ENCODE assay signal across 16 cellular contexts in the genomic region with DNA sequence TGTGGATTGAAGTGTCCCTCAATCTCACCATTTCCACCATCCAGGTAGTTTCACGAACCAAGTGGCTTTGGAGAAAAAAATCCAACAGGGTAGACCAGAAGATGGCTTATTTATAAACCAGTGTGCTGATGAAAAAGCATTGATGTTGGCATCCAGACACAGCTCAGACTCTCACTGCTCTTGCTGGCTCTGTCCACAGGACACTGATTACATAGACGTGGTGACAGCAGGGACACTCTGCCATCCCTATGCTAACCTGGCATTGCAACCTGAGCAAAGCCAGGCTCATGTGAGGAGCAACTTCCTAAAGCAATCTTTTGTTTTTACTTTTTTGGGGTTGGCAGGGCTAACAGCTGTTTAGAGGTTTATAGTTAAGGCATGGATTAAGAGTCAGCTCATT.
DNase-seq lines count a peak whose midpoint lies in the region; ATAC-seq and TF ChIP-seq lines count a peak whose summit lies in the region.
"Had no signal": no experiment of that assay in that cellular context is flagged by ENCODE, and none has a peak within 500 bp of the region (broad histone marks: within the 10 kb centered on the region; RNA-seq: fewer than 3 reads in every experiment).

No MANE protein-coding gene starts in this region.

- in situ Hi-C loops in IMR-90 (cut with MboI; ENCODE audit: low sequenced_read_pairs) = no loop called here

- H3K27me3 Mint-ChIP-seq in activated naive CD4-positive, alpha-beta T cell treated with anti-CD3 and anti-CD28 coated beads, Interleukin-2, amount 10 ng/mL, durations not matched to agents 7 days and 5 days = peaks cover 2% of the 10 kb centered on the region
- H3K27me3 Mint-ChIP-seq in neural progenitor cell (ENCODE audit: insufficient read depth, low read depth) = no peaks in the 10 kb centered on the region
- H3K27me3 Mint-ChIP-seq in effector memory CD8-positive, alpha-beta T cell = peaks cover 7 to 8% of the 10 kb centered on the region in 2 donors

- TF ChIP-seq RAD21 in IMR-90 (IDR thresholded peaks at IDR 0.05; ENCODE audit: low read length) = no peak

- TF ChIP-seq POLR2A in IMR-90 (IDR thresholded peaks at IDR 0.05; ENCODE audit: low read depth, low read length) (no peak), body of pancreas (IDR thresholded peaks at IDR 0.05) (no peak)

- H3K9me1 ChIP-seq in IMR-90 (ENCODE audit: insufficient read depth, low read length) = no peaks in the 10 kb centered on the region

- H3K4ac ChIP-seq in IMR-90 (ENCODE audit: low read depth, low read length) = no peak overlapping the region

- H3K14ac ChIP-seq in IMR-90 (replicated peaks; ENCODE audit: low read depth, low read length) = no peak overlapping the region

- H3K36me3 ChIP-seq in IMR-90 (ENCODE audit: control insufficient read depth, insufficient read depth, low read length) = no peaks in the 10 kb centered on the region
- H3K36me3 ChIP-seq in left ventricle myocardium inferior = no peaks in the 10 kb centered on the region
- no peaks in the 10 kb centered on the region for H3K36me3 ChIP-seq in neural progenitor cell
- no peaks in the 10 kb centered on the region for H3K36me3 ChIP-seq in body of pancreas (replicated peaks in 1 of 2; ENCODE audit: insufficient read depth in 1 of 2, low read depth in 2 of 2)
- H3K36me3 ChIP-seq: BLaER1 had no signal

- no peak overlapping the region for H3K23ac ChIP-seq in IMR-90 (ENCODE audit: low read depth, low read length)

- H2BK5ac ChIP-seq in IMR-90 (ENCODE audit: low read depth, low read length, poor library complexity, severe bottlenecking) = no peak overlapping the region

- no peaks in the 10 kb centered on the region for H3K36me3 Mint-ChIP-seq in activated naive CD4-positive, alpha-beta T cell treated with anti-CD3 and anti-CD28 coated beads, Interleukin-2, amount 10 ng/mL, durations not matched to agents 7 days and 5 days
- peaks cover 2% of the 10 kb centered on the region for H3K36me3 Mint-ChIP-seq in neural progenitor cell
- H3K36me3 Mint-ChIP-seq in effector memory CD8-positive, alpha-beta T cell (ENCODE audit: insufficient read depth) = no peaks in the 10 kb centered on the region

- no peaks in the 10 kb centered on the region for H3K79me2 ChIP-seq in neural progenitor cell (ENCODE audit: low read depth)

- H3K4me2 ChIP-seq in IMR-90 (ENCODE audit: low read depth, low read length) = no peak overlapping the region
- H3K4me2 ChIP-seq in neural progenitor cell = peak overlapping the region; percentile 31
- H3K4me2 ChIP-seq: BLaER1 had no signal

- POLR2A ChIA-PET in IMR-90 (lab: Charles Lee; ENCODE audit: unreplicated experiment) = interaction anchor here (0.5 kb wide), 1 partner anchor 23 kb away, joined by 5 read pairs; no protein-coding TSS in a partner anchor

- H2AK5ac ChIP-seq in IMR-90 (ENCODE audit: low read depth, low read length) = peak overlapping the region; percentile 78; the same call in 1 of the 2 replicates

- intact Hi-C loops in IMR-90 (cut with micrococcal nuclease) (no loop called here), left ventricle myocardium inferior (cut with micrococcal nuclease) (no loop called here), body of pancreas (cut with DNase I) (no loop called here)

- H4K8ac ChIP-seq in IMR-90 (ENCODE audit: low read depth in 2 of 2, low read length in 2 of 2) = 0 out of 4 replicates have a peak overlapping the region, but pooled peaks of 1 of the 2 experiments have one; percentile 9

- H4K20me1 ChIP-seq in IMR-90 (ENCODE audit: insufficient read depth, low read length) (no peaks in the 10 kb centered on the region), neural progenitor cell (ENCODE audit: low read depth) (no peaks in the 10 kb centered on the region)
- H4K20me1 ChIP-seq: BLaER1 had no signal

- H3K4me1 Mint-ChIP-seq in activated naive CD4-positive, alpha-beta T cell treated with anti-CD3 and anti-CD28 coated beads, Interleukin-2, amount 10 ng/mL, durations not matched to agents 7 days and 5 days = no peaks in the 10 kb centered on the region
- peaks cover 6% of the 10 kb centered on the region for H3K4me1 Mint-ChIP-seq in neural progenitor cell
- H3K4me1 Mint-ChIP-seq in effector memory CD8-positive, alpha-beta T cell (ENCODE audit: low read depth in 2 of 2) = no peaks in the 10 kb centered on the region
- H3K4me1 Mint-ChIP-seq: CD8-positive, alpha-beta memory T cell had no signal

- no peak for DNase-seq in activated naive CD4-positive, alpha-beta T cell treated with anti-CD3 and anti-CD28 coated beads, Interleukin-2, amount 10 ng/mL, durations not matched to agents 7 days and 5 days
- DNase-seq in activated naive CD4-positive, alpha-beta T cell (lab: John Stamatoyannopoulos, UW) = no peak
- DNase-seq in IMR-90 (no peak), left ventricle myocardium inferior (no peak), neural progenitor cell (ENCODE audit: low spot score) (no peak), body of pancreas (no peak)
- no peak for DNase-seq in effector memory CD8-positive, alpha-beta T cell
- DNase-seq: 8988T; AML-193; Caco-2; CD8-positive, alpha-beta memory T cell; DND-41; GDM1; GOT3; H9 had no signal

- BruUV-seq in IMR-90 (replicated peaks; lab: Mats Ljungman, UMichigan) = no TSS peak

- H4K5ac ChIP-seq in IMR-90 (ENCODE audit: low read depth, low read length) = no peak overlapping the region

- H3K27ac Mint-ChIP-seq in activated naive CD4-positive, alpha-beta T cell treated with anti-CD3 and anti-CD28 coated beads, Interleukin-2, amount 10 ng/mL, durations not matched to agents 7 days and 5 days = peak overlapping the region; percentile 28
- H3K27ac Mint-ChIP-seq in neural progenitor cell = peak overlapping the region; percentile 30
- no peak overlapping the region for H3K27ac Mint-ChIP-seq in effector memory CD8-positive, alpha-beta T cell
- H3K27ac Mint-ChIP-seq: CD8-positive, alpha-beta memory T cell; H9 had no signal

- no peak overlapping the region for H3K9ac ChIP-seq in IMR-90 (ENCODE audit: low read depth, low read length)
- no peak overlapping the region for H3K9ac ChIP-seq in neural progenitor cell
- H3K9ac ChIP-seq: BLaER1 had no signal

- peaks cover 7% of the 10 kb centered on the region for H3F3A ChIP-seq in neural progenitor cell (ENCODE audit: low read depth)

- H2AK9ac ChIP-seq in IMR-90 (replicated peaks; ENCODE audit: low read depth, low read length, poor library complexity) = no peak overlapping the region

- no peaks in the 10 kb centered on the region for H3K79me1 ChIP-seq in IMR-90 (ENCODE audit: low read depth in 1 of 2, low read length in 2 of 2)

- no CpG with 5 or more reads among the region's 2 CpGs for WGBS in IMR-90 (ENCODE audit: extremely low coverage in 2 of 2, insufficient read length in 1 of 2), 2 experiments
- 65 to 79% methylated on average over 2 of the region's 2 CpGs for WGBS in body of pancreas, 2 donors

- H3K27me3 ChIP-seq in IMR-90 (ENCODE audit: control insufficient read depth, insufficient read depth, low read length) (no peaks in the 10 kb centered on the region), left ventricle myocardium inferior (ENCODE audit: low read depth) (no peaks in the 10 kb centered on the region), neural progenitor cell (no peaks in the 10 kb centered on the region), body of pancreas (no peaks in the 10 kb centered on the region)
- H3K27me3 ChIP-seq: BLaER1 had no signal

- H3K9me3 ChIP-seq in IMR-90 (ENCODE audit: control insufficient read depth, insufficient read depth, low read length) (no peaks in the 10 kb centered on the region), left ventricle myocardium inferior (replicated peaks) (no peaks in the 10 kb centered on the region), neural progenitor cell (ENCODE audit: low read depth) (no peaks in the 10 kb centered on the region), body of pancreas (no peaks in the 10 kb centered on the region)
- H3K9me3 ChIP-seq: BLaER1, Caco-2 had no signal

- no peak overlapping the region for H2AFZ ChIP-seq in IMR-90 (replicated peaks; ENCODE audit: low read length, poor library complexity)
- no peak overlapping the region for H2AFZ ChIP-seq in neural progenitor cell (replicated peaks)

- H3K9me3 Mint-ChIP-seq in activated naive CD4-positive, alpha-beta T cell treated with anti-CD3 and anti-CD28 coated beads, Interleukin-2, amount 10 ng/mL, durations not matched to agents 7 days and 5 days = no peaks in the 10 kb centered on the region
- no peaks in the 10 kb centered on the region for H3K9me3 Mint-ChIP-seq in neural progenitor cell
- H3K9me3 Mint-ChIP-seq in effector memory CD8-positive, alpha-beta T cell = no peaks in the 10 kb centered on the region
- H3K9me3 Mint-ChIP-seq: H9 had no signal

- H3K56ac ChIP-seq in IMR-90 (ENCODE audit: extremely low read depth, insufficient read depth, low read length) = no peak overlapping the region

- CTCF ChIA-PET in activated naive CD4-positive, alpha-beta T cell treated with anti-CD3 and anti-CD28 coated beads, Interleukin-2, amount 10 ng/mL, durations not matched to agents 7 days and 5 days (lab: Charles Lee) = interaction anchor here (1.4 kb wide), 1 partner anchor 29 kb away, joined by 3 read pairs; no protein-coding TSS in a partner anchor
- CTCF ChIA-PET in IMR-90 (lab: Yijun Ruan, JAX) = interaction anchor here (0.5 kb wide), 1 partner anchor 211 kb away, joined by 3 read pairs; no protein-coding TSS in a partner anchor

- H3K4me3 Mint-ChIP-seq in activated naive CD4-positive, alpha-beta T cell treated with anti-CD3 and anti-CD28 coated beads, Interleukin-2, amount 10 ng/mL, durations not matched to agents 7 days and 5 days = no peak overlapping the region
- H3K4me3 Mint-ChIP-seq in neural progenitor cell = no peak overlapping the region
- H3K4me3 Mint-ChIP-seq in effector memory CD8-positive, alpha-beta T cell = no peak overlapping the region
- H3K4me3 Mint-ChIP-seq: CD8-positive, alpha-beta memory T cell; H9 had no signal

- no peak for TF ChIP-seq CTCF in IMR-90 (conservative IDR thresholded peaks at IDR 0.05; ENCODE audit: low read depth, low read length)
- no peak for TF ChIP-seq CTCF in left ventricle myocardium inferior (IDR thresholded peaks at IDR 0.05; ENCODE audit: borderline replicate concordance)
- TF ChIP-seq CTCF in neural progenitor cell (IDR thresholded peaks at IDR 0.05) = no peak
- no peak for TF ChIP-seq CTCF in body of pancreas (IDR thresholded peaks at IDR 0.05)

- dilution Hi-C loops in IMR-90 (cut with HindIII; ENCODE audit: low sequenced_read_pairs, unreplicated experiment) = no loop called here

- no peak overlapping the region for H3K4me3 ChIP-seq in IMR-90 (ENCODE audit: insufficient read depth, low read depth, low read length)
- no peak overlapping the region for H3K4me3 ChIP-seq in left ventricle myocardium inferior
- no peak overlapping the region for H3K4me3 ChIP-seq in neural progenitor cell
- H3K4me3 ChIP-seq in body of pancreas = no peak overlapping the region
- H3K4me3 ChIP-seq: BLaER1 had no signal

- no peak overlapping the region for H3K18ac ChIP-seq in IMR-90 (ENCODE audit: low read depth, low read length)

- no peak for ATAC-seq in IMR-90 (ENCODE audit: low read depth)
- no peak for ATAC-seq in effector memory CD8-positive, alpha-beta T cell (replicated peaks)
- no peak for ATAC-seq in body of pancreas

- H2BK120ac ChIP-seq in IMR-90 (ENCODE audit: low read depth, low read length) = no peak overlapping the region

- no peak overlapping the region for H2BK20ac ChIP-seq in IMR-90 (ENCODE audit: low read depth, low read length)

- H3K4me1 ChIP-seq in IMR-90 (ENCODE audit: control insufficient read depth, insufficient read depth, low read length) (peaks cover 2% of the 10 kb centered on the region; the same call in 1 of the 2 replicates), left ventricle myocardium inferior (peaks cover 6% of the 10 kb centered on the region), neural progenitor cell (peaks cover 19% of the 10 kb centered on the region), body of pancreas (no peaks in the 10 kb centered on the region)

- H2BK15ac ChIP-seq in IMR-90 (ENCODE audit: low read depth, low read length) = no peak overlapping the region

- H4K91ac ChIP-seq in IMR-90 (ENCODE audit: insufficient read depth, low read depth, low read length) = no peak overlapping the region

- no peak overlapping the region for H3K27ac ChIP-seq in IMR-90 (ENCODE audit: insufficient read depth, low read length)
- peak overlapping the region; percentile 48 for H3K27ac ChIP-seq in left ventricle myocardium inferior (replicated peaks)
- no peak overlapping the region for H3K27ac ChIP-seq in neural progenitor cell
- H3K27ac ChIP-seq in body of pancreas = no peak overlapping the region
- H3K27ac ChIP-seq: BLaER1 had no signal

Comparison
In these comparisons a context has a peak if more than half of its experiments do, and no peak if none do; other contexts are left out.
1. H3K27ac Mint-ChIP-seq: peak in activated naive CD4-positive, alpha-beta T cell treated with anti-CD3 and anti-CD28 coated beads, Interleukin-2, amount 10 ng/mL, durations not matched to agents 7 days and 5 days (single experiment) and neural progenitor cell (single experiment); none in effector memory CD8-positive, alpha-beta T cell (0 of 2).